16 cellular contexts compared by ENCODE assay signal in genomic region chr21:35857082-35857481, GRCh38.
"Had no signal": no experiment of that assay in that cellular context is flagged by ENCODE, and none has a peak within 500 bp of the region (broad histone marks: within the 10 kb centered on the region; RNA-seq: fewer than 3 reads in every experiment).

No MANE protein-coding gene starts in this region.

- DNase-seq: KBM-7, NCI-H1092, NCI-H1105 treated with DMSO at 0.1 percent for 48 hours, NCI-H1417 treated with DMSO at 0.1 percent for 48 hours, NCI-H146, NCI-H1694 treated with DMSO at 0.1 percent for 48 hours, NCI-H1930, NCI-H2081, NCI-H2107, NCI-H2227 treated with DMSO at 0.1 percent for 48 hours, NCI-H69, NCI-H774, Right ventricle myocardium superior, RPMI8226, SIG-M5 had no signal

- ATAC-seq: SK-N-SH treated with all-trans-retinoic acid at 6 μM for 48 hours had no signal
